2 cellular contexts compared by ENCODE assay signal in the genomic region with DNA sequence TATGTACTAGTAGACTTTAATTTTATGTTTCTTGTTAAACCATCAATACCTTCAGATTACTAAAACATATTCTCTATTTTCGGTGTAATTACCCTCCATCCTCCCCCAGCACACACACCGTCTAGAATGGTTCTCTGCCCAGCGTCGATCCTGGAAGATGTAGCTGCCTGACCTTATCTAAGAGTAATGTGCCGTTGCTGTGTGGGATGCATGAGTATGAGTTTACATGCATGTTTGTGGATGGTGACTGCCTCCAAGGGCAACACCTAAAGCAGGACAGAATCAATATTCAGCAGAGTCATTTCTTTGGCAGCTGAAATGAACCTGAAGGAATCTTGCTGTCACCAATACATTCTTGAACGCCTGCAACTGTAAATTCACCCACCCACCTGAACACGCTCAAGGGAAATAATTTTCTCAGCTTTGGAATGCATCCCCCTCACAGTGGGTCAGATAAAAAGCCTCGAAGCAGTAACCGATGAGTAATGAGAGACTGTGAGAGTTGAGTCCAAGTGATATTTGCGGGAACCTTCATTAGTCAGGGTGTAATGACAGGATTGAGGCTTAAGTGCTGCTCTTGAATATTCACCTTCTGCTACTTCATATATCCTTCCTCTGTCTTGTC.
TF ChIP-seq lines count a peak whose summit lies in the region.

No MANE protein-coding gene starts in this region.

TF ChIP-seq in SK-N-SH, 30 proteins besides CTCF, POLR2A, EP300 and RAD21 (continued from another document):
- TF ChIP-seq, protein P1, sequence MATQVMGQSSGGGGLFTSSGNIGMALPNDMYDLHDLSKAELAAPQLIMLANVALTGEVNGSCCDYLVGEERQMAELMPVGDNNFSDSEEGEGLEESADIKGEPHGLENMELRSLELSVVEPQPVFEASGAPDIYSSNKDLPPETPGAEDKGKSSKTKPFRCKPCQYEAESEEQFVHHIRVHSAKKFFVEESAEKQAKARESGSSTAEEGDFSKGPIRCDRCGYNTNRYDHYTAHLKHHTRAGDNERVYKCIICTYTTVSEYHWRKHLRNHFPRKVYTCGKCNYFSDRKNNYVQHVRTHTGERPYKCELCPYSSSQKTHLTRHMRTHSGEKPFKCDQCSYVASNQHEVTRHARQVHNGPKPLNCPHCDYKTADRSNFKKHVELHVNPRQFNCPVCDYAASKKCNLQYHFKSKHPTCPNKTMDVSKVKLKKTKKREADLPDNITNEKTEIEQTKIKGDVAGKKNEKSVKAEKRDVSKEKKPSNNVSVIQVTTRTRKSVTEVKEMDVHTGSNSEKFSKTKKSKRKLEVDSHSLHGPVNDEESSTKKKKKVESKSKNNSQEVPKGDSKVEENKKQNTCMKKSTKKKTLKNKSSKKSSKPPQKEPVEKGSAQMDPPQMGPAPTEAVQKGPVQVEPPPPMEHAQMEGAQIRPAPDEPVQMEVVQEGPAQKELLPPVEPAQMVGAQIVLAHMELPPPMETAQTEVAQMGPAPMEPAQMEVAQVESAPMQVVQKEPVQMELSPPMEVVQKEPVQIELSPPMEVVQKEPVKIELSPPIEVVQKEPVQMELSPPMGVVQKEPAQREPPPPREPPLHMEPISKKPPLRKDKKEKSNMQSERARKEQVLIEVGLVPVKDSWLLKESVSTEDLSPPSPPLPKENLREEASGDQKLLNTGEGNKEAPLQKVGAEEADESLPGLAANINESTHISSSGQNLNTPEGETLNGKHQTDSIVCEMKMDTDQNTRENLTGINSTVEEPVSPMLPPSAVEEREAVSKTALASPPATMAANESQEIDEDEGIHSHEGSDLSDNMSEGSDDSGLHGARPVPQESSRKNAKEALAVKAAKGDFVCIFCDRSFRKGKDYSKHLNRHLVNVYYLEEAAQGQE (IDR thresholded peaks at IDR 0.05; ENCODE audit: low read depth, low read length): no peak

TF ChIP-seq in SK-N-SH treated with all-trans-retinoic acid at 6 μM for 48 hours, 23 proteins besides CTCF, POLR2A, EP300 and RAD21 (continued from another document):
- TF ChIP-seq, protein P2, sequence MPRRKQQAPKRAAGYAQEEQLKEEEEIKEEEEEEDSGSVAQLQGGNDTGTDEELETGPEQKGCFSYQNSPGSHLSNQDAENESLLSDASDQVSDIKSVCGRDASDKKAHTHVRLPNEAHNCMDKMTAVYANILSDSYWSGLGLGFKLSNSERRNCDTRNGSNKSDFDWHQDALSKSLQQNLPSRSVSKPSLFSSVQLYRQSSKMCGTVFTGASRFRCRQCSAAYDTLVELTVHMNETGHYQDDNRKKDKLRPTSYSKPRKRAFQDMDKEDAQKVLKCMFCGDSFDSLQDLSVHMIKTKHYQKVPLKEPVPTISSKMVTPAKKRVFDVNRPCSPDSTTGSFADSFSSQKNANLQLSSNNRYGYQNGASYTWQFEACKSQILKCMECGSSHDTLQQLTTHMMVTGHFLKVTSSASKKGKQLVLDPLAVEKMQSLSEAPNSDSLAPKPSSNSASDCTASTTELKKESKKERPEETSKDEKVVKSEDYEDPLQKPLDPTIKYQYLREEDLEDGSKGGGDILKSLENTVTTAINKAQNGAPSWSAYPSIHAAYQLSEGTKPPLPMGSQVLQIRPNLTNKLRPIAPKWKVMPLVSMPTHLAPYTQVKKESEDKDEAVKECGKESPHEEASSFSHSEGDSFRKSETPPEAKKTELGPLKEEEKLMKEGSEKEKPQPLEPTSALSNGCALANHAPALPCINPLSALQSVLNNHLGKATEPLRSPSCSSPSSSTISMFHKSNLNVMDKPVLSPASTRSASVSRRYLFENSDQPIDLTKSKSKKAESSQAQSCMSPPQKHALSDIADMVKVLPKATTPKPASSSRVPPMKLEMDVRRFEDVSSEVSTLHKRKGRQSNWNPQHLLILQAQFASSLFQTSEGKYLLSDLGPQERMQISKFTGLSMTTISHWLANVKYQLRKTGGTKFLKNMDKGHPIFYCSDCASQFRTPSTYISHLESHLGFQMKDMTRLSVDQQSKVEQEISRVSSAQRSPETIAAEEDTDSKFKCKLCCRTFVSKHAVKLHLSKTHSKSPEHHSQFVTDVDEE (CRISPR knock-in tag; IDR thresholded peaks at IDR 0.05): no peak
- TF ChIP-seq RARB (CRISPR knock-in tag; IDR thresholded peaks at IDR 0.05) (no peak), SNAI2 (CRISPR knock-in tag; IDR thresholded peaks at IDR 0.05) (no peak), CSDC2 (CRISPR knock-in tag; IDR thresholded peaks at IDR 0.05) (no peak), ARNTL (CRISPR knock-in tag; IDR thresholded peaks at IDR 0.05; ENCODE audit: borderline replicate concordance, low read depth) (no peak), OSR1 (CRISPR knock-in tag; IDR thresholded peaks at IDR 0.05) (no peak), ISL1 (CRISPR knock-in tag; IDR thresholded peaks at IDR 0.05) (no peak), ZNF70 (CRISPR knock-in tag; IDR thresholded peaks at IDR 0.05) (no peak), TCF4 (CRISPR knock-in tag; IDR thresholded peaks at IDR 0.05; ENCODE audit: borderline replicate concordance) (no peak), TOX (CRISPR knock-in tag; IDR thresholded peaks at IDR 0.05; ENCODE audit: borderline replicate concordance) (no peak), BACH2 (CRISPR knock-in tag; IDR thresholded peaks at IDR 0.05; ENCODE audit: borderline replicate concordance) (no peak)
TF ChIP-seq in SK-N-SH treated with all-trans-retinoic acid at 6 μM for 48 hours: peak in this region for 0.
